ENCODE assay signal across 8 cellular contexts in genomic region chr13:95660981-95661581, GRCh38. TPM values are rescaled to one million over a fixed set of nuclear protein-coding genes. Genes with fewer than 3 reads are reported as not detected.
DNase-seq lines count a peak whose midpoint lies in the region; ATAC-seq and TF ChIP-seq lines count a peak whose summit lies in the region.

No MANE protein-coding gene starts in this region.

- no peak overlapping the region for H2BK5ac ChIP-seq in mesendoderm (ENCODE audit: low read length)

- no peak overlapping the region for H2BK120ac ChIP-seq in mesendoderm (ENCODE audit: low read depth, low read length)

- no peaks in the 10 kb centered on the region for H3K79me2 ChIP-seq in mesendoderm (ENCODE audit: control insufficient read depth, insufficient read depth, low read length)

- no peak overlapping the region for H3K56ac ChIP-seq in mesendoderm (ENCODE audit: low read length)

- no peaks in the 10 kb centered on the region for H3K36me3 ChIP-seq in mesendoderm (ENCODE audit: control insufficient read depth, insufficient read depth, low read length)

- H4K8ac ChIP-seq in mesendoderm (ENCODE audit: low read depth, low read length) = no peak overlapping the region

- H3K4me1 ChIP-seq in mesendoderm (ENCODE audit: control insufficient read depth, low read depth, low read length) = no peaks in the 10 kb centered on the region

- no peaks in the 10 kb centered on the region for H3K79me1 ChIP-seq in mesendoderm (ENCODE audit: low read length)

- H3K4me3 ChIP-seq in astrocyte of the spinal cord (ENCODE audit: low read depth, low read length) (no peak overlapping the region), mesendoderm (ENCODE audit: low read length) (no peak overlapping the region)

- H3K23ac ChIP-seq in mesendoderm (ENCODE audit: low read length) = no peak overlapping the region

- no peak overlapping the region for H3K4ac ChIP-seq in mesendoderm (ENCODE audit: low read depth, low read length)

- H2AK5ac ChIP-seq in mesendoderm (ENCODE audit: low read length) = no peak overlapping the region

- DNase-seq in GF-D8 (lab: John Stamatoyannopoulos, UW) (peak; percentile 32), NCI-H1694 (lab: John Stamatoyannopoulos, UW) (peak; percentile 70), astrocyte of the spinal cord (ENCODE audit: low read depth, low spot score) (peak; percentile 53), mesendoderm (peak; percentile 50), NCI-H2029 (lab: John Stamatoyannopoulos, UW) (no peak)

- H3K27me3 ChIP-seq in mesendoderm (ENCODE audit: insufficient read depth, low read length, poor library complexity) = no peaks in the 10 kb centered on the region

- ATAC-seq in HG02642 (IDR thresholded peaks at IDR 0.05; ENCODE audit: poor library complexity, unreplicated experiment) = no peak
- no peak for ATAC-seq in GM21529 (IDR thresholded peaks at IDR 0.05; ENCODE audit: unreplicated experiment)

- in situ Hi-C loops in astrocyte of the spinal cord (cut with HindIII; ENCODE audit: low sequenced_read_pairs) = no loop called here

- H3K9ac ChIP-seq in mesendoderm (ENCODE audit: low read length) = no peak overlapping the region

- no peak overlapping the region for H3K27ac ChIP-seq in 22Rv1
- H3K27ac ChIP-seq in mesendoderm (ENCODE audit: low read depth, low read length) = no peak overlapping the region

- H3K4me2 ChIP-seq in mesendoderm (ENCODE audit: low read length) = no peak overlapping the region

- no peak overlapping the region for H3K18ac ChIP-seq in mesendoderm (ENCODE audit: low read length)

- no peak overlapping the region for H2BK15ac ChIP-seq in mesendoderm (replicated peaks; ENCODE audit: low read depth)

- no peak overlapping the region for H4K5ac ChIP-seq in mesendoderm (ENCODE audit: low read length)

- TF ChIP-seq CTCF in 22Rv1 (IDR thresholded peaks at IDR 0.05) (peak; percentile 86), astrocyte of the spinal cord (IDR thresholded peaks at IDR 0.05; ENCODE audit: low read depth, low read length) (peak; percentile 62)

RNA-seq across cellular contexts. Expression of gene DNAJC3, which starts 15.9 kb away (rescaled TPM):
- 21.2 TPM for polyA plus RNA-seq in mesendoderm (2013, experiment 1 of 2)
- polyA plus RNA-seq in mesendoderm (2013, experiment 2 of 2) = 20.8 TPM

RNA-seq across cellular contexts. Expression of gene DZIP1, which starts 16.6 kb away (rescaled TPM):
- 30.3 TPM for polyA plus RNA-seq in mesendoderm (2013, experiment 1 of 2)
- polyA plus RNA-seq in mesendoderm (2013, experiment 2 of 2) = 30.8 TPM
